In genomic region chr5:126139773-126140172, GRCh38 we compare ENCODE assay signal across 11 cellular contexts.
A peak's percentile ranks its signal among the peaks of the same experiment; 100 is the strongest.
DNase-seq lines count a peak whose midpoint lies in the region; TF ChIP-seq lines count a peak whose summit lies in the region.
"Had no signal": no experiment of that assay in that cellular context is flagged by ENCODE, and none has a peak within 500 bp of the region (broad histone marks: within the 10 kb centered on the region; RNA-seq: fewer than 3 reads in every experiment).

No MANE protein-coding gene starts in this region.

- no peaks in the 10 kb centered on the region for H4K20me1 ChIP-seq in PC-9 (ENCODE audit: insufficient read depth)

- intact Hi-C loops in A673 (cut with micrococcal nuclease; ENCODE audit: unreplicated experiment), result no loop called here
- intact Hi-C loops in PC-9 (cut with micrococcal nuclease; ENCODE audit: unreplicated experiment), result no loop called here

- H3K9me2 ChIP-seq in PC-9 (ENCODE audit: insufficient read depth), result no peaks in the 10 kb centered on the region; the same call in 1 of the 2 replicates

- BruUV-seq in A673 (replicated peaks; lab: Mats Ljungman, UMichigan), result no TSS peak
- BruUV-seq in PC-9 (replicated peaks; lab: Mats Ljungman, UMichigan), result no TSS peak

- POLR2A ChIA-PET in A673 (lab: Charles Lee; ENCODE audit: low non-redundant PET), result no interaction called here
- POLR2A ChIA-PET in PC-9 (lab: Charles Lee; ENCODE audit: unreplicated experiment), result no interaction called here

- CTCF ChIA-PET in A673 (lab: Charles Lee), result no interaction called here
- CTCF ChIA-PET in PC-9 (lab: Charles Lee), result no interaction called here

- DNase-seq in A673 (ENCODE audit: low spot score), result peak; percentile 55
- peak; percentile 60 for DNase-seq in HS-5 (ENCODE audit: low read depth)
- DNase-seq in amniotic epithelial cell (ENCODE audit: low read depth), result peak; percentile 31
- peak; percentile 19 for DNase-seq in iPS-NIHi7 (ENCODE audit: extremely low spot score)
- no peak for DNase-seq in NAMALWA (ENCODE audit: low spot score)
- no peak for DNase-seq in stimulated activated CD4-positive, alpha-beta T cell treated with anti-CD3 and anti-CD28 coated beads, Interleukin-2, amount 100 ng/mL, for 48 hours
- DNase-seq in medulla oblongata (ENCODE audit: extremely low spot score), result no peak
- no peak for DNase-seq in PC-9
- DNase-seq: activated CD8-positive, alpha-beta memory T cell treated with anti-CD3 and anti-CD28 coated beads, Interleukin-2, amount 50 U/mL, for 48 hours; right cardiac atrium had no signal

- H3F3A ChIP-seq in PC-9 (ENCODE audit: insufficient read depth, low read depth), result no peaks in the 10 kb centered on the region

- H3K36me3 ChIP-seq in A673 (ENCODE audit: insufficient read depth, low read length, poor library complexity, severe bottlenecking) (no peaks in the 10 kb centered on the region), PC-9 (ENCODE audit: low read depth) (no peaks in the 10 kb centered on the region)

- H3K4me2 ChIP-seq in PC-9, result no peak overlapping the region

- TF ChIP-seq CTCF in A673 (conservative IDR thresholded peaks at IDR 0.05; ENCODE audit: low read depth, low read length) (no peak), PC-9 (conservative IDR thresholded peaks at IDR 0.05) (no peak)

- H3K27ac ChIP-seq in A673 (ENCODE audit: low read depth, low read length, poor library complexity, severe bottlenecking), result no peak overlapping the region
- no peak overlapping the region for H3K27ac ChIP-seq in PC-9
- H3K27ac ChIP-seq: foreskin keratinocyte had no signal

- peaks cover 9% of the 10 kb centered on the region for H3K27me3 ChIP-seq in A673 (replicated peaks; ENCODE audit: insufficient read depth, low read depth, low read length, poor library complexity)
- no peaks in the 10 kb centered on the region for H3K27me3 ChIP-seq in PC-9 (ENCODE audit: insufficient read depth, low read depth)
- H3K27me3 ChIP-seq: foreskin keratinocyte had no signal

- H3K4me1 ChIP-seq in A673 (ENCODE audit: insufficient read depth, low read length, poor library complexity, severe bottlenecking) (no peaks in the 10 kb centered on the region), PC-9 (replicated peaks; ENCODE audit: insufficient read depth) (no peaks in the 10 kb centered on the region)
- H3K4me1 ChIP-seq: foreskin keratinocyte had no signal

- H3K4me3 ChIP-seq in A673 (ENCODE audit: low read depth, low read length, poor library complexity, severe bottlenecking) (no peak overlapping the region), PC-9 (no peak overlapping the region)

- no peaks in the 10 kb centered on the region for H3K9me3 ChIP-seq in A673 (ENCODE audit: low read depth, low read length, poor library complexity, severe bottlenecking)
- no peaks in the 10 kb centered on the region for H3K9me3 ChIP-seq in PC-9 (ENCODE audit: insufficient read depth, low read depth)

- H3K79me2 ChIP-seq in PC-9 (ENCODE audit: low read depth), result no peaks in the 10 kb centered on the region

- H2AFZ ChIP-seq in PC-9, result no peak overlapping the region

Comparison
In these comparisons a context has a peak if more than half of its experiments do, and no peak if none do; other contexts are left out.
1. DNase-seq: peak in A673 (single experiment), HS-5 (single experiment), amniotic epithelial cell (single experiment) and iPS-NIHi7 (single experiment); none in NAMALWA (single experiment), stimulated activated CD4-positive, alpha-beta T cell treated with anti-CD3 and anti-CD28 coated beads, Interleukin-2, amount 100 ng/mL, for 48 hours (0 of 2), medulla oblongata (single experiment) and PC-9 (0 of 2).